1 cellular context compared by ENCODE assay signal in the genomic region with DNA sequence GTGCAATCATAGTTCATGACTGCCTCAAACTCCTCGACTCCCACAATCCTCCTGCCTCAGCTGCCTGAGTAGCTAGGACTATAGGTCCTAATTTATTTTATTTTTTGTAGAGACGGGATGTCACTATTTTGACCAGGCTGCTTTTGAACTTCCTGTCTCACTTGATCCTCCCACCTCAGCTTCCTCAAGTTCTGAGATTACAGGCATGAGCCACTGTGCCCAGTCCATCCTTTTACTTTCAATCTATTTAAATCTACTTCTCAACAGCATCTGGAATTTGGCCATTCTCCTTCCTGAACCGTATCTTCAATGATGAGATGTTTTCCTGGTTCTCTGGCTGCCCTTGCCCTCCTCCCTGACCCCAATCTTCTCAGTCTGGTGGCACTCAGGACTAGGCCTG.
TF ChIP-seq lines count a peak whose summit lies in the region.

No MANE protein-coding gene starts in this region.

TF ChIP-seq in GM12878, 131 proteins besides CTCF, POLR2A, EP300 and RAD21:
- TF ChIP-seq SMAD5 (IDR thresholded peaks at IDR 0.05; ENCODE audit: low read depth) = no peak
- no peak for TF ChIP-seq ESRRA (IDR thresholded peaks at IDR 0.05; ENCODE audit: low read length)
- TF ChIP-seq SPI1 (IDR thresholded peaks at IDR 0.05; ENCODE audit: borderline replicate concordance, insufficient read depth, low read depth, low read length) = no peak
